8 cellular contexts compared by ENCODE assay signal in the genomic region with DNA sequence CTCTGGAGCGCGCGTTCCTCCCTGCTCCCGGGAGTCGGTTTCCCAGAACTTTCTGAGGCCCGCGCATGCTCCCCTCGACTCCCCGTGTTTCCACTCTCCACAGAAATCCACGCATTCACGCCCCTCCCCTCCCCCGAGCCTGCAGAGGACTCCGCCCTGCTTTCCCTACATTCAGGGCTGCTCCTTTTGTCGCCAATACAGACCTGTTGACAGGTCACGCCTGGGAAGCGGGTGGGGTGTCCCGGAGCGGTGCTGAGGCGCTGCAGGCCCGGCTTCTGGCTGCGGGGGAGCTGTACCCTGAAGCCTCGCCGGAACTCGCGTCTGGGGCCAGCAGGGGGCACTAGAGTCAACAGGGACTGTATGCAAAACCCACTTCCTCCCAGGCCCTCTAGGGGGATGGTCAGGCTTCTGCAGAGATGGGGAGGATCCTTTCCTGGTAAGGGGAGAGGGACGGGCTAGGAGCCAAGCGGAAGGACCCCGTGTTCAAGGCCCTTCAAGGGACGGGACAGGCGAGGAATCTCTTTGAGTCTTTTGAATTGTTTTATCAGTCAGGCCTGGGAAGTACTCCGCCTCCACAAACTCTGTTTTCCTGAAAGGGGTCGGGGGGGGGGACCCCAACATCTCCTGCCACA.
DNase-seq lines count a peak whose midpoint lies in the region; ATAC-seq lines count a peak whose summit lies in the region.

A gene with protein sequence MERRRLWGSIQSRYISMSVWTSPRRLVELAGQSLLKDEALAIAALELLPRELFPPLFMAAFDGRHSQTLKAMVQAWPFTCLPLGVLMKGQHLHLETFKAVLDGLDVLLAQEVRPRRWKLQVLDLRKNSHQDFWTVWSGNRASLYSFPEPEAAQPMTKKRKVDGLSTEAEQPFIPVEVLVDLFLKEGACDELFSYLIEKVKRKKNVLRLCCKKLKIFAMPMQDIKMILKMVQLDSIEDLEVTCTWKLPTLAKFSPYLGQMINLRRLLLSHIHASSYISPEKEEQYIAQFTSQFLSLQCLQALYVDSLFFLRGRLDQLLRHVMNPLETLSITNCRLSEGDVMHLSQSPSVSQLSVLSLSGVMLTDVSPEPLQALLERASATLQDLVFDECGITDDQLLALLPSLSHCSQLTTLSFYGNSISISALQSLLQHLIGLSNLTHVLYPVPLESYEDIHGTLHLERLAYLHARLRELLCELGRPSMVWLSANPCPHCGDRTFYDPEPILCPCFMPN (minus strand): TSS at position 294 of the 632 bp plus-strand sequence. CDS start 2,433 bp downstream, outside the sequence.

- ATAC-seq in HG02610 (IDR thresholded peaks at IDR 0.05; ENCODE audit: unreplicated experiment) = no peak

- no peak within 1 kb of the TSS for H3K4me3 Mint-ChIP-seq in T-helper 1 cell treated with Interleukin-12 subunit alpha and Interleukin-12 subunit beta and Interleukin-4 antibody, amounts not matched to agents 30 μg/mL and 1 μg/mL, for 36 hours

- peaks cover 4% of the 10 kb centered on the region for H3K4me1 Mint-ChIP-seq in T-helper 1 cell treated with Interleukin-12 subunit alpha and Interleukin-12 subunit beta and Interleukin-4 antibody, amounts not matched to agents 30 μg/mL and 1 μg/mL, for 36 hours (ENCODE audit: low read depth)

- peak within 1 kb of the TSS; percentile 36 for H3K27ac Mint-ChIP-seq in T-helper 1 cell treated with Interleukin-12 subunit alpha and Interleukin-12 subunit beta and Interleukin-4 antibody, amounts not matched to agents 30 μg/mL and 1 μg/mL, for 36 hours

- H3K36me3 Mint-ChIP-seq in T-helper 1 cell treated with Interleukin-12 subunit alpha and Interleukin-12 subunit beta and Interleukin-4 antibody, amounts not matched to agents 30 μg/mL and 1 μg/mL, for 36 hours (ENCODE audit: low read depth) = no peaks in the 10 kb centered on the region

- peaks cover 4% of the 10 kb centered on the region for H3K27me3 Mint-ChIP-seq in T-helper 1 cell treated with Interleukin-12 subunit alpha and Interleukin-12 subunit beta and Interleukin-4 antibody, amounts not matched to agents 30 μg/mL and 1 μg/mL, for 36 hours (ENCODE audit: low read depth)

- no peaks in the 10 kb centered on the region for H3K9me3 Mint-ChIP-seq in T-helper 1 cell treated with Interleukin-12 subunit alpha and Interleukin-12 subunit beta and Interleukin-4 antibody, amounts not matched to agents 30 μg/mL and 1 μg/mL, for 36 hours

- DNase-seq in NCI-H1417 (lab: John Stamatoyannopoulos, UW) = peak in 2 of 3 experiments; percentile 10 to 60
- DNase-seq in NCI-H1417 treated with DMSO at 0.1 percent for 48 hours (lab: John Stamatoyannopoulos, UW) = no peak
- peak; percentile 62 for DNase-seq in NCI-H146 treated with DMSO at 0.1 percent for 48 hours (lab: John Stamatoyannopoulos, UW; ENCODE audit: unreplicated experiment)
- DNase-seq in activated naive CD8-positive, alpha-beta T cell treated with anti-CD3 and anti-CD28 coated beads, Interleukin-2, amount 50 U/mL, for 16 hours (ENCODE audit: low read depth, low spot score) = peak; percentile 41
- DNase-seq in left kidney (ENCODE audit: low read depth, low spot score) = peak; percentile 84
- peak; percentile 72 to 76 for DNase-seq in stimulated activated CD8-positive, alpha-beta memory T cell treated with anti-CD3 and anti-CD28 coated beads, Interleukin-15, amount 100 ng/mL, for 48 hours (ENCODE audit: low read depth in 2 of 2)
